In genomic region chr9:121597693-121598166, GRCh38 we compare ENCODE assay signal across 17 cellular contexts. TPM values are rescaled to one million over a fixed set of nuclear protein-coding genes. Genes with fewer than 3 reads are reported as not detected.
A peak's percentile ranks its signal among the peaks of the same experiment; 100 is the strongest.
DNase-seq lines count a peak whose midpoint lies in the region; ATAC-seq and TF ChIP-seq lines count a peak whose summit lies in the region.
"Had no signal": no experiment of that assay in that cellular context is flagged by ENCODE, and none has a peak within 500 bp of the region (broad histone marks: within the 10 kb centered on the region; RNA-seq: fewer than 3 reads in every experiment).

No MANE protein-coding gene starts in this region.

- peaks cover 5% of the 10 kb centered on the region for H3K9me3 Mint-ChIP-seq in osteocyte (ENCODE audit: unreplicated experiment)
- H3K9me3 Mint-ChIP-seq: dendritic cell treated with granulocyte-macrophage colony-stimulating factor and Interleukin-4, amounts not matched to agents 40 ng/mL and 50 ng/mL, for 4 days had no signal

- H3K4me3 ChIP-seq in right atrium auricular region (peak overlapping the region in 1 of 2 donors; percentile 62), iPS DF 6.9 (ENCODE audit: low read length) (peak overlapping the region; percentile 81; the same call in 1 of the 2 replicates), vagina (peak overlapping the region in 1 of 2 donors; percentile 59)

- H3K27ac ChIP-seq in right atrium auricular region: peak overlapping the region; percentile 85 to 98
- H3K27ac ChIP-seq in iPS DF 6.9 (ENCODE audit: low read length): no peak overlapping the region
- peak overlapping the region; percentile 81 for H3K27ac ChIP-seq in vagina
- H3K27ac ChIP-seq: HL-60 had no signal

- H3K36me3 ChIP-seq in right atrium auricular region: no peaks in the 10 kb centered on the region
- H3K36me3 ChIP-seq in iPS DF 6.9 (ENCODE audit: control insufficient read depth, insufficient read depth, low read length): no peaks in the 10 kb centered on the region
- no peaks in the 10 kb centered on the region for H3K36me3 ChIP-seq in vagina

- intact Hi-C loops in Right ventricle myocardium inferior (cut with DNase I): loop anchor here (1.0 to 5.0 kb wide), 3 partner anchors 30 to 395 kb away; no protein-coding TSS in a partner anchor
- intact Hi-C loops in vagina (cut with DNase I): no loop called here

- peak overlapping the region; percentile 40 for H3K4me3 Mint-ChIP-seq in osteocyte (ENCODE audit: unreplicated experiment)
- H3K4me3 Mint-ChIP-seq: activated CD8-positive, alpha-beta T cell treated with anti-CD3 and anti-CD28 coated beads for 36 hours; activated naive CD4-positive, alpha-beta T cell treated with anti-CD3 and anti-CD28 coated beads for 36 hours had no signal

- peaks cover 10% of the 10 kb centered on the region for H3K4me1 Mint-ChIP-seq in osteocyte (ENCODE audit: unreplicated experiment)

- H3K4me1 ChIP-seq in right atrium auricular region: peaks cover 0 to 39% of the 10 kb centered on the region in 2 donors
- no peaks in the 10 kb centered on the region for H3K4me1 ChIP-seq in iPS DF 6.9 (ENCODE audit: control insufficient read depth, insufficient read depth, low read length)
- H3K4me1 ChIP-seq in vagina: peaks cover 35% of the 10 kb centered on the region

- no peak for ATAC-seq in Right ventricle myocardium inferior
- no peak for ATAC-seq in GM21825 (IDR thresholded peaks at IDR 0.05; ENCODE audit: unreplicated experiment)
- ATAC-seq: activated CD8-positive, alpha-beta T cell treated with anti-CD3 and anti-CD28 coated beads for 36 hours; naive thymus-derived CD4-positive, alpha-beta T cell had no signal

- DNase-seq in right atrium auricular region (ENCODE audit: low spot score) (no peak), Right ventricle myocardium inferior (ENCODE audit: missing footprints) (no peak), iPS DF 6.9 (ENCODE audit: low read depth, low spot score) (no peak), osteocyte (ENCODE audit: extremely low spot score, unreplicated experiment) (no peak), vagina (ENCODE audit: extremely low spot score in 2 of 2) (no peak), GM20000 (ENCODE audit: low spot score) (no peak), SHP77 (lab: John Stamatoyannopoulos, UW) (no peak)
- DNase-seq: activated CD8-positive, alpha-beta T cell treated with anti-CD3 and anti-CD28 coated beads for 36 hours; activated naive CD4-positive, alpha-beta T cell treated with anti-CD3 and anti-CD28 coated beads for 36 hours; DND-41; naive thymus-derived CD4-positive, alpha-beta T cell; stimulated activated CD4-positive, alpha-beta T cell treated with anti-CD3 and anti-CD28 coated beads, Interleukin-4, amount 100 ng/mL, for 1 hour; stimulated activated naive CD8-positive, alpha-beta T cell treated with anti-CD3 and anti-CD28 coated beads, Interleukin-15, Interleukin-2, amounts not matched to agents 100 U/mL and 50 U/mL, for 24 hours; SW 1271 had no signal

- peak overlapping the region; percentile 59 for H3K27ac Mint-ChIP-seq in osteocyte (ENCODE audit: unreplicated experiment)
- H3K27ac Mint-ChIP-seq: activated CD8-positive, alpha-beta T cell treated with anti-CD3 and anti-CD28 coated beads for 36 hours; activated naive CD4-positive, alpha-beta T cell treated with anti-CD3 and anti-CD28 coated beads for 36 hours; dendritic cell treated with granulocyte-macrophage colony-stimulating factor and Interleukin-4, amounts not matched to agents 40 ng/mL and 50 ng/mL, for 4 days; naive thymus-derived CD4-positive, alpha-beta T cell had no signal

- H3K9me3 ChIP-seq in right atrium auricular region (no peaks in the 10 kb centered on the region), iPS DF 6.9 (ENCODE audit: control insufficient read depth, insufficient read depth, low read length) (no peaks in the 10 kb centered on the region), vagina (no peaks in the 10 kb centered on the region)

- peaks cover 11% of the 10 kb centered on the region for H3K27me3 Mint-ChIP-seq in osteocyte (ENCODE audit: unreplicated experiment)

- TF ChIP-seq POLR2A in vagina (IDR thresholded peaks at IDR 0.05): no peak

- no CpG with 5 or more reads among the region's 14 CpGs for WGBS in iPS DF 6.9 (ENCODE audit: insufficient coverage, insufficient read length)

- H3K36me3 Mint-ChIP-seq in osteocyte (ENCODE audit: unreplicated experiment): no peaks in the 10 kb centered on the region

- TF ChIP-seq CTCF in right atrium auricular region (IDR thresholded peaks at IDR 0.05) (no peak), osteocyte (IDR thresholded peaks at IDR 0.05) (no peak), vagina (IDR thresholded peaks at IDR 0.05) (peak in 1 of 3 experiments; percentile 41), GM20000 (IDR thresholded peaks at IDR 0.05; ENCODE audit: extremely low read depth, missing control alignments) (no peak)

- H3K27me3 ChIP-seq in right atrium auricular region: no peaks in the 10 kb centered on the region
- H3K27me3 ChIP-seq in iPS DF 6.9 (ENCODE audit: control insufficient read depth, insufficient read depth, low read length): peaks cover 6% of the 10 kb centered on the region; the same call in 1 of the 2 replicates
- H3K27me3 ChIP-seq in vagina: no peaks in the 10 kb centered on the region

RNA-seq across cellular contexts. Expression of gene DAB2IP, which starts 53.7 kb away (rescaled TPM):
- total RNA-seq in right atrium auricular region: 10 to 100 TPM; 38.0 to 47.0 TPM
- total RNA-seq in Right ventricle myocardium inferior: 53.0 TPM
- 43.6 and 47.9 TPM in 2 replicates for total RNA-seq in osteocyte
- total RNA-seq in vagina: 38.8 TPM
